Comparison of ENCODE assay signal across 15 cellular contexts in the genomic region with DNA sequence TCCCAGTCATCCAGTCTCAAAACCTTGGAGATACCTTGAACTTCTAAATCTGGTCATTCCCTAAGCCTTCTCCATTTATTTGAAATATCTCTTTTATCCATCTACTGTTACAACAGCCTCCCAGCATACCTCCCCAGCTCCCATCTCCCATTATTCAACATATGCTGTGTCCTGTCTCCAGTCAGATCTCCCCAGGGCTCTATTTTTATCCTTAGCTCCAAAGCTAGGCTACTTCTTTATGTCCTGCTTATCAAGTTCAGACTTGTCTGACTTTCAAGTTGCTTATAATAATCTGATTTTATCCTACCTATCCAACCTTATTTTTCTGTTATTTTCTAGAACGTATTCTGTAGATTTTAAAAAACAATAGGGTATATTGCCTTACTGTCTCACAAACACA.
"Had no signal": no experiment of that assay in that cellular context is flagged by ENCODE, and none has a peak within 500 bp of the region (broad histone marks: within the 10 kb centered on the region; RNA-seq: fewer than 3 reads in every experiment).

No MANE protein-coding gene starts in this region.

- H3K4me3 ChIP-seq: body of pancreas, esophagus muscularis mucosa, heart left ventricle, left lung, SK-N-MC, tibial nerve had no signal

- H3K9me3 ChIP-seq: body of pancreas, esophagus muscularis mucosa, heart left ventricle, left lung, tibial nerve had no signal

- H3K9me3 Mint-ChIP-seq: activated CD4-positive, alpha-beta T cell treated with anti-CD3 and anti-CD28 coated beads, Interleukin-2, amount 10 ng/mL, durations not matched to agents 24 days and 14 days; activated naive CD4-positive, alpha-beta T cell treated with anti-CD3 and anti-CD28 coated beads, Interleukin-2, amount 50 U/mL, for 24 hours; activated T-helper 2 cell treated with anti-CD3 and anti-CD28 coated beads, Interferon-gamma antibody, Interleukin-2, Interleukin-4, amounts not matched to agents 10 μg/mL and 5 μg/mL and 100 μg/mL, durations not matched to agents 14 hours and 24 hours and 36 hours; stimulated activated effector memory CD8-positive, alpha-beta T cell treated with anti-CD3 and anti-CD28 coated beads, Interleukin-12 subunit alpha, Interleukin-12 subunit beta, amount 100 ng/mL, for 72 hours had no signal

- H3K27me3 Mint-ChIP-seq: activated B cell treated with CpG ODN at 0.5 μM for 24 hours; activated CD4-positive, alpha-beta T cell treated with anti-CD3 and anti-CD28 coated beads, Interleukin-2, amount 10 ng/mL, durations not matched to agents 24 days and 14 days; activated naive CD4-positive, alpha-beta T cell treated with anti-CD3 and anti-CD28 coated beads, Interleukin-2, amount 50 U/mL, for 24 hours had no signal

- H3K4me3 Mint-ChIP-seq: activated B cell treated with CpG ODN at 0.5 μM for 24 hours; activated CD4-positive, alpha-beta T cell treated with anti-CD3 and anti-CD28 coated beads, Interleukin-2, amount 10 ng/mL, durations not matched to agents 24 days and 14 days; activated naive CD4-positive, alpha-beta T cell treated with anti-CD3 and anti-CD28 coated beads, Interleukin-2, amount 50 U/mL, for 24 hours; stimulated activated effector memory CD8-positive, alpha-beta T cell treated with anti-CD3 and anti-CD28 coated beads, Interleukin-12 subunit alpha, Interleukin-12 subunit beta, amount 100 ng/mL, for 72 hours had no signal

- DNase-seq: activated B cell treated with CpG ODN at 0.5 μM for 24 hours; activated CD8-positive, alpha-beta memory T cell treated with anti-CD3 and anti-CD28 coated beads for 24 hours; body of pancreas; cerebellar nuclear complex; heart left ventricle; left lung; mesendoderm; right cardiac atrium had no signal

- H3K27ac Mint-ChIP-seq: activated B cell treated with CpG ODN at 0.5 μM for 24 hours; activated CD4-positive, alpha-beta T cell treated with anti-CD3 and anti-CD28 coated beads, Interleukin-2, amount 10 ng/mL, durations not matched to agents 24 days and 14 days; activated naive CD4-positive, alpha-beta T cell treated with anti-CD3 and anti-CD28 coated beads, Interleukin-2, amount 50 U/mL, for 24 hours; activated T-helper 2 cell treated with anti-CD3 and anti-CD28 coated beads, Interferon-gamma antibody, Interleukin-2, Interleukin-4, amounts not matched to agents 10 μg/mL and 5 μg/mL and 100 μg/mL, durations not matched to agents 14 hours and 24 hours and 36 hours; stimulated activated effector memory CD8-positive, alpha-beta T cell treated with anti-CD3 and anti-CD28 coated beads, Interleukin-12 subunit alpha, Interleukin-12 subunit beta, amount 100 ng/mL, for 72 hours had no signal

- H3K27me3 ChIP-seq: body of pancreas, esophagus muscularis mucosa, heart left ventricle, left lung, tibial nerve had no signal

- H3K27ac ChIP-seq: body of pancreas, heart left ventricle, left lung, SK-N-MC had no signal

- ATAC-seq: body of pancreas; heart left ventricle; left lung; right cardiac atrium; stimulated activated effector memory CD8-positive, alpha-beta T cell treated with anti-CD3 and anti-CD28 coated beads, Interleukin-12 subunit alpha, Interleukin-12 subunit beta, amount 100 ng/mL, for 72 hours had no signal
